11 cellular contexts compared by ENCODE assay signal in genomic region chr6:11618533-11618932, GRCh38.
DNase-seq lines count a peak whose midpoint lies in the region; ATAC-seq and TF ChIP-seq lines count a peak whose summit lies in the region.
"Had no signal": no experiment of that assay in that cellular context is flagged by ENCODE, and none has a peak within 500 bp of the region (broad histone marks: within the 10 kb centered on the region; RNA-seq: fewer than 3 reads in every experiment).

No MANE protein-coding gene starts in this region.

- no peak for ATAC-seq in GM21786 (IDR thresholded peaks at IDR 0.05; ENCODE audit: unreplicated experiment)
- ATAC-seq: T-cell had no signal

- H4K20me1 ChIP-seq in Loucy (ENCODE audit: insufficient read depth, low read length, poor library complexity, severe bottlenecking), result no peaks in the 10 kb centered on the region
- H4K20me1 ChIP-seq: BLaER1 treated with 17β-estradiol and CSF1 and Interleukin-3, amounts not matched to agents 10 nM and 100 nM had no signal

- DNase-seq in SHP77 treated with DMSO at 0.1 percent for 48 hours (lab: John Stamatoyannopoulos, UW) (peak; percentile 1), SHP77 (lab: John Stamatoyannopoulos, UW) (no peak), brain microvascular endothelial cell (peak; percentile 41), progenitor cell of endocrine pancreas (ENCODE audit: low spot score, unreplicated experiment) (no peak), sigmoid colon (no peak)
- no peak for DNase-seq in activated T-helper 1 cell treated with anti-CD3 and anti-CD28 coated beads, Interleukin-12 subunit alpha, Interleukin-12 subunit beta, Interleukin-2, Interleukin-4 antibody, amounts not matched to agents 30 ng/mL and 10 ng/mL and 1 ng/mL, durations not matched to agents 14 hours and 24 hours and 36 hours (ENCODE audit: low spot score)
- DNase-seq: retina, T-cell had no signal

- no peaks in the 10 kb centered on the region for H3K9me2 ChIP-seq in Loucy (replicated peaks; ENCODE audit: low read depth, low read length)

- H3K4me1 ChIP-seq in Loucy (ENCODE audit: insufficient read depth, low read length, poor library complexity, severe bottlenecking) (no peaks in the 10 kb centered on the region), sigmoid colon (peaks cover 0 to 27% (median 11%) of the 10 kb centered on the region in 4 donors)

- no peak overlapping the region for H3K4me2 ChIP-seq in Loucy (ENCODE audit: low read depth, low read length, poor library complexity, severe bottlenecking)
- H3K4me2 ChIP-seq: BLaER1 treated with 17β-estradiol and CSF1 and Interleukin-3, amounts not matched to agents 10 nM and 100 nM had no signal

- no peaks in the 10 kb centered on the region for H3K9me3 Mint-ChIP-seq in progenitor cell of endocrine pancreas (ENCODE audit: low read depth)
- H3K9me3 Mint-ChIP-seq in activated T-helper 1 cell treated with anti-CD3 and anti-CD28 coated beads, Interleukin-12 subunit alpha, Interleukin-12 subunit beta, Interleukin-2, Interleukin-4 antibody, amounts not matched to agents 30 ng/mL and 10 ng/mL and 1 ng/mL, durations not matched to agents 14 hours and 24 hours and 36 hours, result no peaks in the 10 kb centered on the region
- H3K9me3 Mint-ChIP-seq: T-cell had no signal

- H3K27me3 ChIP-seq in Loucy (ENCODE audit: insufficient read depth, low read length, poor library complexity, severe bottlenecking), result no peaks in the 10 kb centered on the region
- H3K27me3 ChIP-seq in brain microvascular endothelial cell (replicated peaks), result no peaks in the 10 kb centered on the region
- no peaks in the 10 kb centered on the region for H3K27me3 ChIP-seq in sigmoid colon
- H3K27me3 ChIP-seq: BLaER1 treated with 17β-estradiol and CSF1 and Interleukin-3, amounts not matched to agents 10 nM and 100 nM had no signal

- no peaks in the 10 kb centered on the region for H3K79me2 ChIP-seq in Loucy (ENCODE audit: insufficient read depth, low read length)

- TF ChIP-seq CTCF in Loucy (conservative IDR thresholded peaks at IDR 0.05; ENCODE audit: low read length) (peak; percentile 53), brain microvascular endothelial cell (IDR thresholded peaks at IDR 0.05; ENCODE audit: low read depth, low read length, missing control alignments) (peak; percentile 45), progenitor cell of endocrine pancreas (IDR thresholded peaks at IDR 0.05; ENCODE audit: unreplicated experiment) (peak; percentile 27), sigmoid colon (IDR thresholded peaks at IDR 0.05) (no peak)

- H3K4me3 ChIP-seq in Loucy (ENCODE audit: low read length, poor library complexity, severe bottlenecking) (no peak overlapping the region), brain microvascular endothelial cell (ENCODE audit: low read depth, low read length) (no peak overlapping the region), sigmoid colon (no peak overlapping the region)
- H3K4me3 ChIP-seq: BLaER1 treated with 17β-estradiol and CSF1 and Interleukin-3, amounts not matched to agents 10 nM and 100 nM had no signal

- H3F3A ChIP-seq in Loucy (ENCODE audit: low read depth), result no peaks in the 10 kb centered on the region

- no peaks in the 10 kb centered on the region for H3K27me3 Mint-ChIP-seq in progenitor cell of endocrine pancreas
- H3K27me3 Mint-ChIP-seq in activated T-helper 1 cell treated with anti-CD3 and anti-CD28 coated beads, Interleukin-12 subunit alpha, Interleukin-12 subunit beta, Interleukin-2, Interleukin-4 antibody, amounts not matched to agents 30 ng/mL and 10 ng/mL and 1 ng/mL, durations not matched to agents 14 hours and 24 hours and 36 hours (ENCODE audit: insufficient read depth), result no peaks in the 10 kb centered on the region

- H3K9me3 ChIP-seq in Loucy (ENCODE audit: insufficient read depth, low read depth, low read length) (no peaks in the 10 kb centered on the region), sigmoid colon (no peaks in the 10 kb centered on the region)
- H3K9me3 ChIP-seq: BLaER1 treated with 17β-estradiol and CSF1 and Interleukin-3, amounts not matched to agents 10 nM and 100 nM had no signal

- H3K4me3 Mint-ChIP-seq in progenitor cell of endocrine pancreas (ENCODE audit: low read depth), result no peak overlapping the region
- H3K4me3 Mint-ChIP-seq in activated T-helper 1 cell treated with anti-CD3 and anti-CD28 coated beads, Interleukin-12 subunit alpha, Interleukin-12 subunit beta, Interleukin-2, Interleukin-4 antibody, amounts not matched to agents 30 ng/mL and 10 ng/mL and 1 ng/mL, durations not matched to agents 14 hours and 24 hours and 36 hours, result no peak overlapping the region
- H3K4me3 Mint-ChIP-seq: T-cell had no signal

- H3K27ac ChIP-seq in brain microvascular endothelial cell, result no peak overlapping the region
- no peak overlapping the region for H3K27ac ChIP-seq in sigmoid colon
- H3K27ac ChIP-seq: BLaER1 treated with 17β-estradiol and CSF1 and Interleukin-3, amounts not matched to agents 10 nM and 100 nM had no signal

- in situ Hi-C loops in brain microvascular endothelial cell (cut with HindIII; ENCODE audit: low pct_ligation_motif_present, low sequenced_read_pairs), result no loop called here

- TF ChIP-seq POLR2A in sigmoid colon (IDR thresholded peaks at IDR 0.05), result no peak

- TF ChIP-seq EP300 in sigmoid colon (IDR thresholded peaks at IDR 0.05), result no peak

- H3K4me1 Mint-ChIP-seq in progenitor cell of endocrine pancreas (ENCODE audit: low read depth), result no peaks in the 10 kb centered on the region
- H3K4me1 Mint-ChIP-seq in activated T-helper 1 cell treated with anti-CD3 and anti-CD28 coated beads, Interleukin-12 subunit alpha, Interleukin-12 subunit beta, Interleukin-2, Interleukin-4 antibody, amounts not matched to agents 30 ng/mL and 10 ng/mL and 1 ng/mL, durations not matched to agents 14 hours and 24 hours and 36 hours (ENCODE audit: low read depth), result no peaks in the 10 kb centered on the region
- H3K4me1 Mint-ChIP-seq: T-cell had no signal

- no peak overlapping the region for H2AFZ ChIP-seq in Loucy (ENCODE audit: low read length)

- no peak overlapping the region for H3K9ac ChIP-seq in Loucy (ENCODE audit: low read depth, low read length, poor library complexity, severe bottlenecking)
- H3K9ac ChIP-seq: BLaER1 treated with 17β-estradiol and CSF1 and Interleukin-3, amounts not matched to agents 10 nM and 100 nM had no signal

- no peak overlapping the region for H3K27ac Mint-ChIP-seq in progenitor cell of endocrine pancreas
- H3K27ac Mint-ChIP-seq in activated T-helper 1 cell treated with anti-CD3 and anti-CD28 coated beads, Interleukin-12 subunit alpha, Interleukin-12 subunit beta, Interleukin-2, Interleukin-4 antibody, amounts not matched to agents 30 ng/mL and 10 ng/mL and 1 ng/mL, durations not matched to agents 14 hours and 24 hours and 36 hours, result no peak overlapping the region
- H3K27ac Mint-ChIP-seq: T-cell had no signal

- intact Hi-C loops in sigmoid colon (cut with DNase I), result no loop called here
- intact Hi-C loops in activated T-helper 1 cell treated with anti-CD3 and anti-CD28 coated beads, Interleukin-12 subunit alpha, Interleukin-12 subunit beta, Interleukin-2, Interleukin-4 antibody, amounts not matched to agents 30 ng/mL and 10 ng/mL and 1 ng/mL, durations not matched to agents 14 hours and 24 hours and 36 hours (cut with micrococcal nuclease), result no loop called here

- H3K36me3 ChIP-seq in Loucy (ENCODE audit: insufficient read depth, low read length) (no peaks in the 10 kb centered on the region), brain microvascular endothelial cell (replicated peaks) (no peaks in the 10 kb centered on the region), sigmoid colon (no peaks in the 10 kb centered on the region)
- H3K36me3 ChIP-seq: BLaER1 treated with 17β-estradiol and CSF1 and Interleukin-3, amounts not matched to agents 10 nM and 100 nM had no signal

- no peaks in the 10 kb centered on the region for H3K36me3 Mint-ChIP-seq in progenitor cell of endocrine pancreas (ENCODE audit: insufficient read depth)
- H3K36me3 Mint-ChIP-seq in activated T-helper 1 cell treated with anti-CD3 and anti-CD28 coated beads, Interleukin-12 subunit alpha, Interleukin-12 subunit beta, Interleukin-2, Interleukin-4 antibody, amounts not matched to agents 30 ng/mL and 10 ng/mL and 1 ng/mL, durations not matched to agents 14 hours and 24 hours and 36 hours (ENCODE audit: low read depth), result no peaks in the 10 kb centered on the region
- H3K36me3 Mint-ChIP-seq: T-cell had no signal

- 31 to 69% methylated on average over 4 of the region's 4 CpGs for WGBS in sigmoid colon, 2 donors

Comparison
In these comparisons a context has a peak if more than half of its experiments do, and no peak if none do; other contexts are left out.
1. DNase-seq: peak in SHP77 treated with DMSO at 0.1 percent for 48 hours (single experiment) and brain microvascular endothelial cell (single experiment); none in SHP77 (0 of 2), progenitor cell of endocrine pancreas (single experiment), sigmoid colon (single experiment) and activated T-helper 1 cell treated with anti-CD3 and anti-CD28 coated beads, Interleukin-12 subunit alpha, Interleukin-12 subunit beta, Interleukin-2, Interleukin-4 antibody, amounts not matched to agents 30 ng/mL and 10 ng/mL and 1 ng/mL, durations not matched to agents 14 hours and 24 hours and 36 hours (single experiment).
2. CTCF ChIP-seq: peak in Loucy (single experiment), brain microvascular endothelial cell (single experiment) and progenitor cell of endocrine pancreas (single experiment); none in sigmoid colon (0 of 4).